In genomic region chr12:13817131-13817530, GRCh38 we compare ENCODE assay signal across 23 cellular contexts.
DNase-seq lines count a peak whose midpoint lies in the region; ATAC-seq, FAIRE-seq and TF ChIP-seq lines count a peak whose summit lies in the region.
"Had no signal": no experiment of that assay in that cellular context is flagged by ENCODE, and none has a peak within 500 bp of the region (broad histone marks: within the 10 kb centered on the region; RNA-seq: fewer than 3 reads in every experiment).

No MANE protein-coding gene starts in this region.

- H3K4me3 ChIP-seq in MG63 = no peak overlapping the region
- no peak overlapping the region for H3K4me3 ChIP-seq in dorsolateral prefrontal cortex
- H3K4me3 ChIP-seq in HepG2 (replicated peaks in 1 of 3; ENCODE audit: insufficient read depth in 1 of 3, low read depth in 2 of 3, low read length in 3 of 3) = no peak overlapping the region
- H3K4me3 ChIP-seq: colonic mucosa, esophagus squamous epithelium, Peyer's patch, thoracic aorta had no signal

- no peak overlapping the region for H3K4me2 ChIP-seq in HepG2 (ENCODE audit: low read depth, low read length)

- H3K4me3 Mint-ChIP-seq in activated CD4-positive, alpha-beta T cell treated with anti-CD3 and anti-CD28 coated beads, Interleukin-2, amount 10 ng/mL, durations not matched to agents 24 days and 14 days = no peak overlapping the region
- H3K4me3 Mint-ChIP-seq: activated CD8-positive, alpha-beta T cell treated with anti-CD3 and anti-CD28 coated beads, Interleukin-2, amount 10 ng/mL, durations not matched to agents 7 days and 5 days; CD4-positive, CD25-positive, alpha-beta regulatory T cell; stimulated activated naive B cell treated with anti-CD40 and anti-IgM and Interleukin-4, amounts not matched to agents 10 μg/mL and 1 μg/mL and 100 μg/mL, for 72 hours; T-helper 1 cell treated with Interleukin-12 subunit alpha and Interleukin-12 subunit beta and Interleukin-4 antibody, amounts not matched to agents 30 μg/mL and 1 μg/mL, for 36 hours had no signal

- BruUV-seq in HepG2 (replicated peaks; lab: Mats Ljungman, UMichigan) = no TSS peak

- no peaks in the 10 kb centered on the region for H3K27me3 Mint-ChIP-seq in activated CD4-positive, alpha-beta T cell treated with anti-CD3 and anti-CD28 coated beads, Interleukin-2, amount 10 ng/mL, durations not matched to agents 24 days and 14 days

- H3K9me3 Mint-ChIP-seq in activated CD4-positive, alpha-beta T cell treated with anti-CD3 and anti-CD28 coated beads, Interleukin-2, amount 10 ng/mL, durations not matched to agents 24 days and 14 days = no peaks in the 10 kb centered on the region
- H3K9me3 Mint-ChIP-seq: stimulated activated naive B cell treated with anti-CD40 and anti-IgM and Interleukin-4, amounts not matched to agents 10 μg/mL and 1 μg/mL and 100 μg/mL, for 72 hours; T-helper 1 cell treated with Interleukin-12 subunit alpha and Interleukin-12 subunit beta and Interleukin-4 antibody, amounts not matched to agents 30 μg/mL and 1 μg/mL, for 36 hours had no signal

- no peaks in the 10 kb centered on the region for H3K79me2 ChIP-seq in HepG2 (ENCODE audit: insufficient read depth, low read length)

- no peaks in the 10 kb centered on the region for H3K4me1 ChIP-seq in HepG2 (ENCODE audit: insufficient read depth, low read length)
- H3K4me1 ChIP-seq: colonic mucosa, esophagus squamous epithelium, Peyer's patch had no signal

- peak; percentile 43; the same call in 1 of the 3 replicates for ATAC-seq in HepG2
- ATAC-seq: activated CD8-positive, alpha-beta T cell treated with anti-CD3 and anti-CD28 coated beads, Interleukin-2, amount 10 ng/mL, durations not matched to agents 7 days and 5 days; stimulated activated naive B cell treated with anti-CD40 and anti-IgM and Interleukin-4, amounts not matched to agents 10 μg/mL and 1 μg/mL and 100 μg/mL, for 72 hours had no signal

- H3K9ac ChIP-seq in HepG2 (ENCODE audit: insufficient read depth, low read depth, low read length) = no peak overlapping the region

- no peaks in the 10 kb centered on the region for H3K36me3 ChIP-seq in MG63
- no peaks in the 10 kb centered on the region for H3K36me3 ChIP-seq in HepG2 (replicated peaks in 1 of 2; ENCODE audit: control insufficient read depth in 1 of 2, insufficient read depth in 2 of 2, low read length in 2 of 2)
- H3K36me3 ChIP-seq: colonic mucosa, esophagus squamous epithelium, Peyer's patch, thoracic aorta had no signal

- no peak overlapping the region for H2AFZ ChIP-seq in HepG2 (ENCODE audit: low read length)

- no peak for TF ChIP-seq RAD21 in HepG2 (CRISPR knock-in tag; IDR thresholded peaks at IDR 0.05)

- in situ Hi-C loops in HepG2 (cut with HindIII; ENCODE audit: extremely low pct_ligation_motif_present, low pct_unique_long_range_greater_than_20kb) = no loop called here
- in situ Hi-C loops in GM13977 (cut with MboI; ENCODE audit: low pct_unique_long_range_greater_than_20kb, low sequenced_read_pairs, unreplicated experiment) = no loop called here

- no peaks in the 10 kb centered on the region for H3K27me3 ChIP-seq in MG63
- peaks cover 0 to 9% (median 0%) of the 10 kb centered on the region in 45 donors for H3K27me3 ChIP-seq in dorsolateral prefrontal cortex
- no peaks in the 10 kb centered on the region for H3K27me3 ChIP-seq in HepG2 (ENCODE audit: control insufficient read depth in 1 of 2, insufficient read depth in 2 of 2, low read length in 2 of 2)
- H3K27me3 ChIP-seq: colonic mucosa, esophagus squamous epithelium, Peyer's patch had no signal

- no peak for TF ChIP-seq CTCF in dorsolateral prefrontal cortex (IDR thresholded peaks at IDR 0.05 in 54 of 56, conservative IDR thresholded peaks at IDR 0.05 in 2 of 56; ENCODE audit: low read depth in 1 of 56, partially characterized antibody in 56 of 56)
- TF ChIP-seq CTCF in HepG2 (CRISPR knock-in tag; IDR thresholded peaks at IDR 0.05) = no peak
- no peak for TF ChIP-seq CTCF in GM13977 (IDR thresholded peaks at IDR 0.05; ENCODE audit: extremely low read depth, insufficient read depth, missing control alignments)

- CTCF ChIA-PET in HepG2 (lab: Yijun Ruan, JAX; ENCODE audit: low intra/inter-chr PET ratio, low total read pairs) = no interaction called here

- H4K20me1 ChIP-seq in HepG2 (ENCODE audit: insufficient read depth, low read length) = no peaks in the 10 kb centered on the region

- no peak overlapping the region for H3K27ac Mint-ChIP-seq in activated CD4-positive, alpha-beta T cell treated with anti-CD3 and anti-CD28 coated beads, Interleukin-2, amount 10 ng/mL, durations not matched to agents 24 days and 14 days
- H3K27ac Mint-ChIP-seq: activated CD8-positive, alpha-beta T cell treated with anti-CD3 and anti-CD28 coated beads, Interleukin-2, amount 10 ng/mL, durations not matched to agents 7 days and 5 days; CD4-positive, CD25-positive, alpha-beta regulatory T cell; stimulated activated naive B cell treated with anti-CD40 and anti-IgM and Interleukin-4, amounts not matched to agents 10 μg/mL and 1 μg/mL and 100 μg/mL, for 72 hours; T-helper 1 cell treated with Interleukin-12 subunit alpha and Interleukin-12 subunit beta and Interleukin-4 antibody, amounts not matched to agents 30 μg/mL and 1 μg/mL, for 36 hours had no signal

- FAIRE-seq in HepG2 (lab: Jason Lieb, UNC) = no peak

- WGBS in HepG2 (ENCODE audit: low lambda C conversion rate) = 8% methylated on average over 7 of the region's 7 CpGs

- no peaks in the 10 kb centered on the region for H3K4me1 Mint-ChIP-seq in activated CD4-positive, alpha-beta T cell treated with anti-CD3 and anti-CD28 coated beads, Interleukin-2, amount 10 ng/mL, durations not matched to agents 24 days and 14 days
- H3K4me1 Mint-ChIP-seq: CD4-positive, CD25-positive, alpha-beta regulatory T cell; stimulated activated naive B cell treated with anti-CD40 and anti-IgM and Interleukin-4, amounts not matched to agents 10 μg/mL and 1 μg/mL and 100 μg/mL, for 72 hours had no signal

- POLR2A ChIA-PET in HepG2 (lab: Yijun Ruan, JAX) = no interaction called here

- DNase-seq in MG63 (peak; percentile 28), dorsolateral prefrontal cortex (no peak), HepG2 (ENCODE audit: low spot score) (no peak), GM13977 (ENCODE audit: low spot score) (no peak), erythroblast (lab: John Stamatoyannopoulos, UW) (no peak)
- no peak for DNase-seq in activated CD4-positive, alpha-beta T cell treated with anti-CD3 and anti-CD28 coated beads, Interleukin-2, amount 10 ng/mL, durations not matched to agents 24 days and 14 days
- DNase-seq: activated CD4-positive, alpha-beta T cell treated with anti-CD3 and anti-CD28 coated beads for 1 hour; activated CD8-positive, alpha-beta T cell treated with anti-CD3 and anti-CD28 coated beads, Interleukin-2, amount 10 ng/mL, durations not matched to agents 7 days and 5 days; activated T-cell treated with anti-CD3 and anti-CD28 coated beads, Interleukin-2, amount 50 U/mL, for 1 hour; CD4-positive, CD25-positive, alpha-beta regulatory T cell; colonic mucosa; esophagus squamous epithelium; KG1; NCI-H1436; NCI-H2171; NCI-H526; stimulated activated CD4-positive, alpha-beta T cell treated with anti-CD3 and anti-CD28 coated beads, Interleukin-12 subunit alpha, Interleukin-12 subunit beta, amount 100 ng/mL, for 4 hours; stimulated activated CD4-positive, alpha-beta T cell treated with anti-CD3 and anti-CD28 coated beads, Interleukin-4, amount 100 ng/mL, for 24 hours; stimulated activated naive B cell treated with anti-CD40 and anti-IgM and Interleukin-4, amounts not matched to agents 10 μg/mL and 1 μg/mL and 100 μg/mL, for 72 hours had no signal

- TF ChIP-seq POLR2A in HepG2 (IDR thresholded peaks at IDR 0.05; ENCODE audit: insufficient read depth in 1 of 2, low read depth in 2 of 2, low read length in 2 of 2) (no peak), erythroblast (IDR thresholded peaks at IDR 0.05; ENCODE audit: low read length) (no peak)

- intact Hi-C loops in dorsolateral prefrontal cortex (cut with DNase I) = no loop called here
- intact Hi-C loops in HepG2 (cut with micrococcal nuclease; ENCODE audit: unreplicated experiment) = no loop called here
- intact Hi-C loops in activated CD4-positive, alpha-beta T cell treated with anti-CD3 and anti-CD28 coated beads, Interleukin-2, amount 10 ng/mL, durations not matched to agents 24 days and 14 days (cut with micrococcal nuclease) = no loop called here

- H3K27ac ChIP-seq in dorsolateral prefrontal cortex (peak overlapping the region in 43 of 59 donors; percentile 2 to 84 (median 57)), HepG2 (ENCODE audit: extremely low read length, insufficient read depth, low read length) (no peak overlapping the region), temporal lobe (ENCODE audit: low read depth, low read length) (peak overlapping the region; percentile 14)
- H3K27ac ChIP-seq: colonic mucosa, esophagus squamous epithelium, Peyer's patch, thoracic aorta had no signal

- H3K9me3 ChIP-seq in MG63 = no peaks in the 10 kb centered on the region
- H3K9me3 ChIP-seq in HepG2 (ENCODE audit: low read length) = no peaks in the 10 kb centered on the region
- H3K9me3 ChIP-seq: colonic mucosa, esophagus squamous epithelium, Peyer's patch, thoracic aorta had no signal

- H3K36me3 Mint-ChIP-seq in activated CD4-positive, alpha-beta T cell treated with anti-CD3 and anti-CD28 coated beads, Interleukin-2, amount 10 ng/mL, durations not matched to agents 24 days and 14 days (ENCODE audit: low read depth) = no peaks in the 10 kb centered on the region
- H3K36me3 Mint-ChIP-seq: CD4-positive, CD25-positive, alpha-beta regulatory T cell; stimulated activated naive B cell treated with anti-CD40 and anti-IgM and Interleukin-4, amounts not matched to agents 10 μg/mL and 1 μg/mL and 100 μg/mL, for 72 hours had no signal

- TF ChIP-seq EP300 in HepG2 (IDR thresholded peaks at IDR 0.05; ENCODE audit: low read depth in 2 of 2, low read length in 2 of 2) = no peak
- TF ChIP-seq EP300 in HepG2 (CRISPR knock-in tag; IDR thresholded peaks at IDR 0.05; ENCODE audit: borderline replicate concordance) = no peak

TF ChIP-seq in HepG2, 621 proteins besides CTCF, POLR2A, EP300 and RAD21 (continues in another document):
- TF ChIP-seq HIVEP1 (CRISPR knock-in tag; IDR thresholded peaks at IDR 0.05) = no peak
- no peak for TF ChIP-seq NFIB (CRISPR knock-in tag; IDR thresholded peaks at IDR 0.05; ENCODE audit: borderline replicate concordance)
- TF ChIP-seq, protein P1, sequence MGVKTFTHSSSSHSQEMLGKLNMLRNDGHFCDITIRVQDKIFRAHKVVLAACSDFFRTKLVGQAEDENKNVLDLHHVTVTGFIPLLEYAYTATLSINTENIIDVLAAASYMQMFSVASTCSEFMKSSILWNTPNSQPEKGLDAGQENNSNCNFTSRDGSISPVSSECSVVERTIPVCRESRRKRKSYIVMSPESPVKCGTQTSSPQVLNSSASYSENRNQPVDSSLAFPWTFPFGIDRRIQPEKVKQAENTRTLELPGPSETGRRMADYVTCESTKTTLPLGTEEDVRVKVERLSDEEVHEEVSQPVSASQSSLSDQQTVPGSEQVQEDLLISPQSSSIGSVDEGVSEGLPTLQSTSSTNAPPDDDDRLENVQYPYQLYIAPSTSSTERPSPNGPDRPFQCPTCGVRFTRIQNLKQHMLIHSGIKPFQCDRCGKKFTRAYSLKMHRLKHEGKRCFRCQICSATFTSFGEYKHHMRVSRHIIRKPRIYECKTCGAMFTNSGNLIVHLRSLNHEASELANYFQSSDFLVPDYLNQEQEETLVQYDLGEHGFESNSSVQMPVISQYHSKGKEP (CRISPR knock-in tag; IDR thresholded peaks at IDR 0.05) = no peak
- TF ChIP-seq NR2C2 (CRISPR knock-in tag; IDR thresholded peaks at IDR 0.05; ENCODE audit: borderline replicate concordance) = no peak
